ENCODE assay signal across 8 cellular contexts in genomic region chr16:72664480-72665408, GRCh38.
A peak's percentile ranks its signal among the peaks of the same experiment; 100 is the strongest.
DNase-seq lines count a peak whose midpoint lies in the region; ATAC-seq, FAIRE-seq and TF ChIP-seq lines count a peak whose summit lies in the region.

No MANE protein-coding gene starts in this region.

- peak overlapping the region; percentile 94 for H2AFZ ChIP-seq in keratinocyte (ENCODE audit: control insufficient read depth, low read length)

- no peaks in the 10 kb centered on the region for H3K36me3 ChIP-seq in keratinocyte (ENCODE audit: control insufficient read depth in 2 of 2, extremely low read depth in 1 of 2, insufficient read depth in 2 of 2, low read length in 2 of 2)

- FAIRE-seq in keratinocyte (lab: Jason Lieb, UNC): peak; percentile 79

- no peaks in the 10 kb centered on the region for H3K27me3 ChIP-seq in keratinocyte (ENCODE audit: control insufficient read depth, extremely low read depth, insufficient read depth, low read length)

- no peaks in the 10 kb centered on the region for H3K9me3 ChIP-seq in keratinocyte (ENCODE audit: control insufficient read depth, low read depth, low read length)

- peak overlapping the region; percentile 81 for H3K4me2 ChIP-seq in keratinocyte (ENCODE audit: control insufficient read depth, extremely low read depth, insufficient read depth, low read depth, low read length)

- dilution Hi-C loops in keratinocyte (cut with MboI; ENCODE audit: extremely low pct_ligation_motif_present, low sequenced_read_pairs): no loop called here

- peak overlapping the region; percentile 88 for H3K9ac ChIP-seq in keratinocyte (ENCODE audit: control insufficient read depth, extremely low read depth, insufficient read depth, low read length)

- H3K4me1 ChIP-seq in keratinocyte (ENCODE audit: control insufficient read depth, extremely low read depth, insufficient read depth, low read length): peaks cover 10% of the 10 kb centered on the region

- H3K27ac ChIP-seq in keratinocyte (ENCODE audit: control insufficient read depth, insufficient read depth, low read length): peak overlapping the region; percentile 74

- no peak for TF ChIP-seq CTCF in keratinocyte (optimal IDR thresholded peaks at IDR 0.05 in 1 of 3, IDR thresholded peaks at IDR 0.05 in 1 of 3, conservative IDR thresholded peaks at IDR 0.05 in 1 of 3; ENCODE audit: extremely low read depth in 1 of 3, insufficient read depth in 2 of 3, low read length in 3 of 3)

- peak overlapping the region; percentile 75 to 90 (median 86) for H3K4me3 ChIP-seq in keratinocyte (ENCODE audit: control insufficient read depth in 2 of 3, extremely low read depth in 1 of 3, insufficient read depth in 2 of 3, low read depth in 1 of 3, low read length in 3 of 3)

- no peaks in the 10 kb centered on the region for H3K9me1 ChIP-seq in keratinocyte (ENCODE audit: control insufficient read depth, extremely low read depth, insufficient read depth, low read length)

- DNase-seq in AML-193 (lab: John Stamatoyannopoulos, UW) (peak; percentile 93 to 96), NCI-H446 (lab: John Stamatoyannopoulos, UW) (peak; percentile 87 to 95), cerebellum (ENCODE audit: low spot score) (peak; percentile 96), keratinocyte (ENCODE audit: low read depth, low spot score) (peak; percentile 91)
- DNase-seq in stimulated activated CD4-positive, alpha-beta T cell treated with anti-CD3 and anti-CD28 coated beads, Interleukin-15, amount 100 ng/mL, for 1 hour (ENCODE audit: low read depth in 1 of 2, low spot score in 1 of 2): peak; percentile 80 to 90

- H4K20me1 ChIP-seq in keratinocyte (ENCODE audit: control insufficient read depth, extremely low read depth, insufficient read depth, low read length): no peaks in the 10 kb centered on the region

- peaks cover 2% of the 10 kb centered on the region for H3K79me2 ChIP-seq in keratinocyte (ENCODE audit: control insufficient read depth, insufficient read depth, low read length)

- ATAC-seq in GM19043 (IDR thresholded peaks at IDR 0.05; ENCODE audit: low read depth, unreplicated experiment) (peak; percentile 99), HG03354 (IDR thresholded peaks at IDR 0.05; ENCODE audit: poor library complexity, severe bottlenecking, unreplicated experiment) (peak; percentile 99)
- peak; percentile 100 for ATAC-seq in activated CD4-positive, CD25-positive, alpha-beta regulatory T cell treated with anti-CD3 and anti-CD28 coated beads, Interleukin-2, amount 50 U/mL, for 24 hours

Comparison
In these comparisons a context has a peak if more than half of its experiments do, and no peak if none do; other contexts are left out.
1. Peak in every context shown above with its lines: DNase-seq, ATAC-seq, H3K4me3 ChIP-seq and H3K27ac ChIP-seq.